21 cellular contexts compared by ENCODE assay signal in genomic region chr4:13367244-13367643, GRCh38.
"Had no signal": no experiment of that assay in that cellular context is flagged by ENCODE, and none has a peak within 500 bp of the region (broad histone marks: within the 10 kb centered on the region; RNA-seq: fewer than 3 reads in every experiment).

No MANE protein-coding gene starts in this region.

- DNase-seq: activated CD4-positive, alpha-beta T cell treated with anti-CD3 and anti-CD28 coated beads for 4 hours; activated CD4-positive, alpha-beta T cell treated with anti-CD3 and anti-CD28 coated beads, Interleukin-2, amount 50 U/mL, for 48 hours; activated CD4-positive, CD25-positive, alpha-beta regulatory T cell; activated naive CD4-positive, alpha-beta T cell treated with anti-CD3 and anti-CD28 coated beads, Interleukin-2, amount 10 ng/mL, durations not matched to agents 7 days and 5 days; activated naive CD8-positive, alpha-beta T cell treated with anti-CD3 and anti-CD28 coated beads, Interleukin-2, amount 50 U/mL, for 24 hours; activated T-cell treated with anti-CD3 and anti-CD28 coated beads, Interleukin-2, amount 50 U/mL, for 48 hours; cerebellar nuclear complex; heart left ventricle; left colon; ovary; spleen; stimulated activated CD4-positive, alpha-beta T cell treated with anti-CD3 and anti-CD28 coated beads, Interleukin-4, amount 100 ng/mL, for 1 hour; stimulated activated naive CD4-positive, alpha-beta T cell had no signal

- H3K9me3 ChIP-seq: heart left ventricle, ovary, prostate gland, spleen, thoracic aorta, vagina had no signal

- H3K27ac ChIP-seq: coronary artery, epithelial cell of prostate, heart left ventricle, ovary, prostate gland, spleen, thoracic aorta, vagina had no signal

- H3K4me1 ChIP-seq: prostate gland, spleen, vagina had no signal

- H3K27me3 Mint-ChIP-seq: activated naive CD4-positive, alpha-beta T cell treated with anti-CD3 and anti-CD28 coated beads, Interleukin-2, amount 10 ng/mL, durations not matched to agents 7 days and 5 days; activated naive CD8-positive, alpha-beta T cell treated with anti-CD3 and anti-CD28 coated beads, Interleukin-2, amount 50 U/mL, for 24 hours; memory B cell; natural killer cell treated with Interleukin-12 subunit alpha and Interleukin-12 subunit beta and Interleukin-15 and Interleukin-18, amount 100 ng/mL, for 72 hours; type B pancreatic cell had no signal

- H3K36me3 ChIP-seq: ovary, prostate gland, thoracic aorta, vagina had no signal

- H3K27me3 ChIP-seq: heart left ventricle, ovary, spleen, vagina had no signal

- H3K9me3 Mint-ChIP-seq: activated naive CD4-positive, alpha-beta T cell treated with anti-CD3 and anti-CD28 coated beads, Interleukin-2, amount 10 ng/mL, durations not matched to agents 7 days and 5 days; activated naive CD8-positive, alpha-beta T cell treated with anti-CD3 and anti-CD28 coated beads, Interleukin-2, amount 50 U/mL, for 24 hours; memory B cell; natural killer cell treated with Interleukin-12 subunit alpha and Interleukin-12 subunit beta and Interleukin-15 and Interleukin-18, amount 100 ng/mL, for 72 hours; type B pancreatic cell had no signal

- H3K4me3 ChIP-seq: coronary artery, heart left ventricle, ovary, prostate gland, spleen, thoracic aorta, vagina had no signal

- H3K36me3 Mint-ChIP-seq: natural killer cell treated with Interleukin-12 subunit alpha and Interleukin-12 subunit beta and Interleukin-15 and Interleukin-18, amount 100 ng/mL, for 72 hours had no signal

- ATAC-seq: activated naive CD8-positive, alpha-beta T cell treated with anti-CD3 and anti-CD28 coated beads, Interleukin-2, amount 50 U/mL, for 24 hours; heart left ventricle; left colon; natural killer cell treated with Interleukin-12 subunit alpha and Interleukin-12 subunit beta and Interleukin-15 and Interleukin-18, amount 100 ng/mL, for 72 hours had no signal

- H3K4me3 Mint-ChIP-seq: activated naive CD4-positive, alpha-beta T cell treated with anti-CD3 and anti-CD28 coated beads, Interleukin-2, amount 10 ng/mL, durations not matched to agents 7 days and 5 days; activated naive CD8-positive, alpha-beta T cell treated with anti-CD3 and anti-CD28 coated beads, Interleukin-2, amount 50 U/mL, for 24 hours; memory B cell; natural killer cell treated with Interleukin-12 subunit alpha and Interleukin-12 subunit beta and Interleukin-15 and Interleukin-18, amount 100 ng/mL, for 72 hours; type B pancreatic cell had no signal

- H3K4me1 Mint-ChIP-seq: activated naive CD4-positive, alpha-beta T cell treated with anti-CD3 and anti-CD28 coated beads, Interleukin-2, amount 10 ng/mL, durations not matched to agents 7 days and 5 days; activated naive CD8-positive, alpha-beta T cell treated with anti-CD3 and anti-CD28 coated beads, Interleukin-2, amount 50 U/mL, for 24 hours had no signal

- H3K27ac Mint-ChIP-seq: activated naive CD4-positive, alpha-beta T cell treated with anti-CD3 and anti-CD28 coated beads, Interleukin-2, amount 10 ng/mL, durations not matched to agents 7 days and 5 days; activated naive CD8-positive, alpha-beta T cell treated with anti-CD3 and anti-CD28 coated beads, Interleukin-2, amount 50 U/mL, for 24 hours; memory B cell; natural killer cell treated with Interleukin-12 subunit alpha and Interleukin-12 subunit beta and Interleukin-15 and Interleukin-18, amount 100 ng/mL, for 72 hours; type B pancreatic cell had no signal
